In the genomic region with DNA sequence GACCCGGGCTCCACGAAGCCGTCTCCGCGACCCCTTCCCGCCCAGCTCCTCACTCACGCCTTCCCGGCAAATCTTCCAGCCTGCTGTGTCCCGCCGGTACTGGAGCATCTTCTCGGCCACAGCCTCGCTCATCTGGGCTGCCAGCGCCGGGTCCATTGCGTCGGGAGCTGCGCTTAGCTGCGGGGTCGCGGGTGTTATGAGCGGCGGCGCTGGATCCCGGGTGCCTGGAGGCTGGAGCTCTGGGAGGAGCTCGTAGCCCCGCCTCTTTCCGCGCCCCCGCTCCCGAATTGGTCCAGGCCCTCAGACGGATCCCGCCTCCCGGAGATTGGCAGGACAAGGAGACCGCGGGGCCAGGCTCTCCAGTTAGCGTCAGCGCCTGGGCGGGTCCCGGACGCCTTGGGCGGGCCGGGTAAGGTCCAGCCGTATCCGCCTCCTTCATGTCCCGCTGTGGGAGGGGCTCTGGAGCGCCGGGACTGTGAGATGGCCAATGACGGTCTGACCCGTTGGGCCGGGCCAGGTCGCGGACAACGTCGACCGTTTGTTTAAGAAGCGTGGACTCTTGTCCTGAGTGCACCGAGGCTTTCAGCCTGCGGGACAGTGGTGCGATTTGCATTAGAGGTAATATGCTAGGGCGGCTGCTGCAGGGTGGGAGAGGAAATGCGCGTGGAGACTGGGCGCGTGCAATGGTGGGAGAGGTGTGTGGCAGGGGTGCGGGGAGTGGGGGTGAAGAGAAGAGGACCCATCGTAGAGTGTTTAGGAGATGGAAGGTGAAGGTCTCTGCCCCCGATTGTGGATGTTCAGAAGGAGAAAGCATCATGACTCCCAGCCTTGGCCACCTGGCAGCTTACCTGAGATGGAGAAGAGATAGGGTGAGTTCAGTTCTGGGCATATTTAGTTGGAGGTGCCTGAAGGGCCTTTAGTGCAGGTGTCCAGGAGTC, we compare ENCODE assay signal across 8 cellular contexts. TPM values are rescaled to one million over a fixed set of nuclear protein-coding genes. Genes with fewer than 3 reads are reported as not detected.
DNase-seq lines count a peak whose midpoint lies in the region; ATAC-seq and TF ChIP-seq lines count a peak whose summit lies in the region.

STARD5 (minus strand) TSS at position 198 of the 938 bp plus-strand sequence; CDS start at position 156, 42 bp downstream.

- H3K27ac Mint-ChIP-seq in GM23338 = peak within 1 kb of the TSS; percentile 90
- H3K27ac Mint-ChIP-seq in activated T-helper 17 cell treated with anti-CD3 and anti-CD28 coated beads, Interleukin-2, amount 50 U/mL, for 72 hours = peak within 1 kb of the TSS; percentile 84
- peak within 1 kb of the TSS; percentile 68 to 90 for H3K27ac Mint-ChIP-seq in natural killer cell

- ATAC-seq in GM23338 (peak; percentile 99), natural killer cell (peak; percentile 99 to 100 (median 99))
- peak; percentile 100 for ATAC-seq in activated T-helper 17 cell treated with anti-CD3 and anti-CD28 coated beads, Interleukin-2, amount 50 U/mL, for 72 hours (replicated peaks)

- H3K9me3 Mint-ChIP-seq in GM23338 (no peaks in the 10 kb centered on the region; the same call in 2 of the 3 replicates), natural killer cell (no peaks in the 10 kb centered on the region)
- no peaks in the 10 kb centered on the region for H3K9me3 Mint-ChIP-seq in activated T-helper 17 cell treated with anti-CD3 and anti-CD28 coated beads, Interleukin-2, amount 50 U/mL, for 72 hours

- intact Hi-C loops in natural killer cell (cut with micrococcal nuclease) = loop anchor here (2.0 to 5.0 kb wide), 2 partner anchors 23 to 37 kb away; no protein-coding TSS in a partner anchor

- no peaks in the 10 kb centered on the region for H3K9me3 ChIP-seq in DOHH2 (ENCODE audit: control insufficient read depth, insufficient read depth, low read length)

- H3K4me3 Mint-ChIP-seq in GM23338 = peak within 1 kb of the TSS; percentile 99
- H3K4me3 Mint-ChIP-seq in activated T-helper 17 cell treated with anti-CD3 and anti-CD28 coated beads, Interleukin-2, amount 50 U/mL, for 72 hours = peak within 1 kb of the TSS; percentile 98
- peak within 1 kb of the TSS; percentile 94 for H3K4me3 Mint-ChIP-seq in natural killer cell

- TF ChIP-seq CTCF in DOHH2 (IDR thresholded peaks at IDR 0.05; ENCODE audit: low read depth, low read length, poor library complexity, severe bottlenecking) (no peak), GM23338 (conservative IDR thresholded peaks at IDR 0.05; ENCODE audit: low read depth in 2 of 2) (no peak), natural killer cell (IDR thresholded peaks at IDR 0.05) (no peak)

- peak within 1 kb of the TSS; percentile 100 for H2AFZ ChIP-seq in GM23338

- H3K4me1 Mint-ChIP-seq in GM23338 = peaks cover 10% of the 10 kb centered on the region; the same call in 1 of the 3 replicates
- peaks cover 21% of the 10 kb centered on the region for H3K4me1 Mint-ChIP-seq in activated T-helper 17 cell treated with anti-CD3 and anti-CD28 coated beads, Interleukin-2, amount 50 U/mL, for 72 hours
- H3K4me1 Mint-ChIP-seq in natural killer cell = peaks cover 17 to 18% of the 10 kb centered on the region in 2 donors

- H3K9me2 ChIP-seq in DOHH2 (replicated peaks; ENCODE audit: control insufficient read depth, low read length) = no peaks in the 10 kb centered on the region
- no peaks in the 10 kb centered on the region for H3K9me2 ChIP-seq in GM23338 (ENCODE audit: insufficient read depth)

- H3F3A ChIP-seq in DOHH2 (ENCODE audit: control insufficient read depth, insufficient read depth) = no peaks in the 10 kb centered on the region
- H3F3A ChIP-seq in GM23338 (replicated peaks; ENCODE audit: low read depth) = no peaks in the 10 kb centered on the region

- peaks cover 19% of the 10 kb centered on the region for H3K4me1 ChIP-seq in DOHH2 (ENCODE audit: control insufficient read depth, low read length)
- no peaks in the 10 kb centered on the region for H3K4me1 ChIP-seq in GM23338 (ENCODE audit: insufficient read depth)

- H3K27ac ChIP-seq in DOHH2 (ENCODE audit: low read depth, low read length) (no peak within 1 kb of the TSS), GM23338 (ENCODE audit: low read depth) (no peak within 1 kb of the TSS)

- H4K20me1 ChIP-seq in DOHH2 (ENCODE audit: control insufficient read depth, insufficient read depth, low read depth, low read length) (no peaks in the 10 kb centered on the region), GM23338 (replicated peaks; ENCODE audit: insufficient read depth) (no peaks in the 10 kb centered on the region)

- H3K4me3 ChIP-seq in DOHH2 (ENCODE audit: low read length) (peak within 1 kb of the TSS; percentile 85), GM23338 (peak within 1 kb of the TSS; percentile 88)

- 0 out of 2 replicates have a peak, but pooled peaks cover 3% of the 10 kb centered on the region for H3K36me3 ChIP-seq in DOHH2 (ENCODE audit: control insufficient read depth, low read length)
- H3K36me3 ChIP-seq in GM23338 (ENCODE audit: insufficient read depth) = no peaks in the 10 kb centered on the region

- DNase-seq in GM23338 (ENCODE audit: low spot score) (peak; percentile 99), Kasumi-1 (lab: John Stamatoyannopoulos, UW) (peak; percentile 94 to 95), RPMI7951 (ENCODE audit: low read depth) (peak; percentile 98), fibroblast of peridontal ligament (ENCODE audit: extremely low read depth) (peak; percentile 93), natural killer cell (peak; percentile 89)
- DNase-seq in stimulated activated naive CD4-positive, alpha-beta T cell (lab: John Stamatoyannopoulos, UW) = peak; percentile 89 to 96 (median 90)

- H3K27me3 Mint-ChIP-seq in GM23338 (ENCODE audit: insufficient read depth, low read depth, poor library complexity) (peaks cover 7% of the 10 kb centered on the region), natural killer cell (ENCODE audit: low read depth in 2 of 2) (no peaks in the 10 kb centered on the region)
- H3K27me3 Mint-ChIP-seq in activated T-helper 17 cell treated with anti-CD3 and anti-CD28 coated beads, Interleukin-2, amount 50 U/mL, for 72 hours = no peaks in the 10 kb centered on the region

- H3K4me2 ChIP-seq in DOHH2 (ENCODE audit: low read length) = peak within 1 kb of the TSS; percentile 82
- H3K4me2 ChIP-seq in GM23338 = peak within 1 kb of the TSS; percentile 89

- no peaks in the 10 kb centered on the region for H3K36me3 Mint-ChIP-seq in GM23338 (ENCODE audit: low read depth)
- peaks cover 27% of the 10 kb centered on the region for H3K36me3 Mint-ChIP-seq in activated T-helper 17 cell treated with anti-CD3 and anti-CD28 coated beads, Interleukin-2, amount 50 U/mL, for 72 hours (ENCODE audit: low read depth)
- H3K36me3 Mint-ChIP-seq in natural killer cell = no peaks in the 10 kb centered on the region

- H3K27me3 ChIP-seq in DOHH2 (ENCODE audit: control insufficient read depth, low read length) (no peaks in the 10 kb centered on the region), GM23338 (ENCODE audit: insufficient read depth) (no peaks in the 10 kb centered on the region)

- H3K79me2 ChIP-seq in DOHH2 (ENCODE audit: control insufficient read depth, low read length) = no peaks in the 10 kb centered on the region
- no peaks in the 10 kb centered on the region for H3K79me2 ChIP-seq in GM23338 (replicated peaks; ENCODE audit: insufficient read depth)

RNA-seq across cellular contexts. Expression of gene STARD5, which starts in this region (rescaled TPM):
- 7.7 and 10.1 TPM in 2 replicates for total RNA-seq in GM23338 (2014; rRNA removed; shearing (Covaris generic))
- polyA plus RNA-seq in GM23338 (2016; fragmentation: Nextera tagmentation; extraction: Ambion mirVana) = 3.8 and 4.5 TPM in 2 replicates
- 3.2 and 5.3 TPM in 2 replicates for total RNA-seq in RPMI7951 (2014; rRNA removed; shearing (Covaris generic))
- 1 to 10 TPM; 5.9 to 8.8 TPM for total RNA-seq in activated T-helper 17 cell treated with anti-CD3 and anti-CD28 coated beads, Interleukin-2, amount 50 U/mL, for 72 hours
- total RNA-seq in natural killer cell = 1 to 10 TPM; 4.7 to 6.6 (median 6.3) TPM
